In the genomic region with DNA sequence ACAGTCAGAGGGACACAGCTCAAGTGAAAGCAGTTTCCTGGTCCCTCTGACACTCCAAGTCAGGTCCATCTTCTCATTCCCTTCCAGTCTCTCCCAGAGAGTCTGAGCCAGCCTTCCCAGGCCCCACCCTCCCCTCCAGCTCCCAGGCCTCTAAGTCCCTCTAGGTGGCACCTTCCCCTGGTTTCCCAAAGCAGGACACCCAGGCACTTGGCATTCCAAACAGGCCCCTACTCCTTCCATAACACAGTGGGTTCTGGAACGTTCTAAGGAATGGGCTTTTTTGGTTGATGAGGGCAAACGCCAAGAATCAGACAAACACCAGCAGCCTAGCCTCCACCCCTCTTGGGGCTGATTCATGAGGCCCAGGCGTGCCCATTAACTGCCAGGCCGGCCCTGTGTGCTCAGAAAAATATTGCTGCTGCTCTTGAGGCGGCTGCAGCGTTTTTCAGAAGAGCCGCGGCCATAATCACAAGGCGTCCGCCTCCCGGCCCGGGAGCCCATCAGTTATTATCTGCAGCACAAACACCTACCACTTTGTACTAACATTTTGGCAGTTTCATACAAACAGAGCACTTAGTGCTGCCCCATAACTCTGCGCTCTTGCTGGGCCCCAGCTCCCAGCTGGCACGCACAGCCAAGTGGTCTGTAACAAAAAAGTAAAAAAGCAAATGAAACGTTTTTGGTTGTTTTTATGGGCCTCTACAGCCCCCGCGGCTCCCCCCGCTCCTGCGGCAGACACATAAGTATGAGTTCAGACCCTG, we compare ENCODE assay signal across 25 cellular contexts.
DNase-seq lines count a peak whose midpoint lies in the region; ATAC-seq, FAIRE-seq and TF ChIP-seq lines count a peak whose summit lies in the region.
"Had no signal": no experiment of that assay in that cellular context is flagged by ENCODE, and none has a peak within 500 bp of the region (broad histone marks: within the 10 kb centered on the region; RNA-seq: fewer than 3 reads in every experiment).

No MANE protein-coding gene starts in this region.

- H3K4me1 Mint-ChIP-seq in endodermal cell: no peaks in the 10 kb centered on the region
- peaks cover 16% of the 10 kb centered on the region for H3K4me1 Mint-ChIP-seq in nephron progenitor cell
- H3K4me1 Mint-ChIP-seq: stimulated activated naive B cell treated with anti-CD40 and anti-IgM and Interleukin-4, amounts not matched to agents 10 μg/mL and 1 μg/mL and 100 μg/mL, for 72 hours had no signal

- no peak for TF ChIP-seq CTCF in HepG2 (CRISPR knock-in tag; IDR thresholded peaks at IDR 0.05)
- TF ChIP-seq CTCF in right lobe of liver (IDR thresholded peaks at IDR 0.05): no peak
- TF ChIP-seq CTCF in endodermal cell (conservative IDR thresholded peaks at IDR 0.05): peak; percentile 30
- TF ChIP-seq CTCF in nephron progenitor cell (IDR thresholded peaks at IDR 0.05): no peak
- TF ChIP-seq CTCF in uterus (IDR thresholded peaks at IDR 0.05): no peak

- no peak for ATAC-seq in HepG2
- no peak for ATAC-seq in right lobe of liver
- ATAC-seq in GM19395 (IDR thresholded peaks at IDR 0.05; ENCODE audit: unreplicated experiment): no peak
- ATAC-seq: activated T-cell treated with anti-CD3 and anti-CD28 coated beads, Interleukin-2, amount 50 U/mL, for 4 hours; stimulated activated naive B cell treated with anti-CD40 and anti-IgM and Interleukin-4, amounts not matched to agents 10 μg/mL and 1 μg/mL and 100 μg/mL, for 72 hours had no signal

- in situ Hi-C loops in HepG2 (cut with HindIII; ENCODE audit: extremely low pct_ligation_motif_present, low pct_unique_long_range_greater_than_20kb): no loop called here

- H3K4me2 ChIP-seq in HepG2 (ENCODE audit: low read depth, low read length): no peak overlapping the region
- H3K4me2 ChIP-seq: SK-N-SH, smooth muscle cell had no signal

- H3K4me3 ChIP-seq in HepG2 (replicated peaks in 1 of 3; ENCODE audit: insufficient read depth in 1 of 3, low read depth in 2 of 3, low read length in 3 of 3): no peak overlapping the region
- H3K4me3 ChIP-seq in right lobe of liver: no peak overlapping the region
- no peak overlapping the region for H3K4me3 ChIP-seq in endodermal cell (ENCODE audit: low read length)
- H3K4me3 ChIP-seq in uterus: no peak overlapping the region
- H3K4me3 ChIP-seq: GM23248, smooth muscle cell, thyroid gland had no signal

- intact Hi-C loops in HepG2 (cut with micrococcal nuclease; ENCODE audit: unreplicated experiment): no loop called here
- intact Hi-C loops in right lobe of liver (cut with DNase I): no loop called here
- intact Hi-C loops in uterus (cut with DNase I; ENCODE audit: low total_unique reads): no loop called here

- no peak for TF ChIP-seq RAD21 in HepG2 (CRISPR knock-in tag; IDR thresholded peaks at IDR 0.05)

- H3K27ac ChIP-seq in HepG2 (ENCODE audit: extremely low read length, insufficient read depth, low read length) (no peak overlapping the region), right lobe of liver (no peak overlapping the region), endodermal cell (ENCODE audit: low read depth, low read length) (no peak overlapping the region), uterus (no peak overlapping the region)
- H3K27ac ChIP-seq: GM23248, neutrophil, thyroid gland had no signal

- H3K9me3 Mint-ChIP-seq in endodermal cell (no peaks in the 10 kb centered on the region), nephron progenitor cell (no peaks in the 10 kb centered on the region)
- H3K9me3 Mint-ChIP-seq: activated T-cell treated with anti-CD3 and anti-CD28 coated beads, Interleukin-2, amount 50 U/mL, for 4 hours; stimulated activated naive B cell treated with anti-CD40 and anti-IgM and Interleukin-4, amounts not matched to agents 10 μg/mL and 1 μg/mL and 100 μg/mL, for 72 hours had no signal

- H2AFZ ChIP-seq in HepG2 (ENCODE audit: low read length): no peak overlapping the region
- H2AFZ ChIP-seq: GM23248 had no signal

- H3K27ac Mint-ChIP-seq in endodermal cell (no peak overlapping the region), nephron progenitor cell (peak overlapping the region; percentile 49)
- H3K27ac Mint-ChIP-seq: activated naive CD4-positive, alpha-beta T cell treated with anti-CD3 and anti-CD28 coated beads for 36 hours; stimulated activated naive B cell treated with anti-CD40 and anti-IgM and Interleukin-4, amounts not matched to agents 10 μg/mL and 1 μg/mL and 100 μg/mL, for 72 hours had no signal

- FAIRE-seq in HepG2 (lab: Jason Lieb, UNC): no peak
- FAIRE-seq: endothelial cell of umbilical vein, GM19239, islet of Langerhans had no signal

- H3K27me3 ChIP-seq in HepG2 (ENCODE audit: control insufficient read depth in 1 of 2, insufficient read depth in 2 of 2, low read length in 2 of 2): peaks cover 0 to 11% of the 10 kb centered on the region in 2 experiments; a peak in 3 of 5 replicates
- no peaks in the 10 kb centered on the region for H3K27me3 ChIP-seq in right lobe of liver
- no peaks in the 10 kb centered on the region for H3K27me3 ChIP-seq in endodermal cell (ENCODE audit: control insufficient read depth, insufficient read depth, low read length, poor library complexity, severe bottlenecking)
- no peaks in the 10 kb centered on the region for H3K27me3 ChIP-seq in uterus
- H3K27me3 ChIP-seq: neutrophil, thyroid gland had no signal

- no peaks in the 10 kb centered on the region for H3K9me3 ChIP-seq in HepG2 (ENCODE audit: low read length)
- no peaks in the 10 kb centered on the region for H3K9me3 ChIP-seq in right lobe of liver
- H3K9me3 ChIP-seq in endodermal cell (ENCODE audit: control insufficient read depth, low read length): no peaks in the 10 kb centered on the region
- H3K9me3 ChIP-seq in uterus: no peaks in the 10 kb centered on the region
- H3K9me3 ChIP-seq: neutrophil, SK-N-SH, thyroid gland had no signal

- no TSS peak for BruUV-seq in HepG2 (replicated peaks; lab: Mats Ljungman, UMichigan)

- no peak for TF ChIP-seq EP300 in HepG2 (IDR thresholded peaks at IDR 0.05; ENCODE audit: low read depth in 2 of 2, low read length in 2 of 2)
- no peak for TF ChIP-seq EP300 in HepG2 (CRISPR knock-in tag; IDR thresholded peaks at IDR 0.05; ENCODE audit: borderline replicate concordance)

- CTCF ChIA-PET in HepG2 (lab: Yijun Ruan, JAX; ENCODE audit: low intra/inter-chr PET ratio, low total read pairs): no interaction called here

- WGBS in HepG2 (ENCODE audit: low lambda C conversion rate): 66% methylated on average over 9 of the region's 19 CpGs
- WGBS in right lobe of liver (ENCODE audit: insufficient coverage, low coverage, low lambda C conversion rate, missing lambda C conversion rate): 73% methylated on average over 4 of the region's 19 CpGs
- WGBS in endodermal cell (ENCODE audit: insufficient coverage in 1 of 2, insufficient read length in 1 of 2), 2 experiments: 94% methylated on average over 18 to 19 of the region's 19 CpGs

- H3K4me3 Mint-ChIP-seq in endodermal cell (no peak overlapping the region), nephron progenitor cell (no peak overlapping the region)
- H3K4me3 Mint-ChIP-seq: activated naive CD4-positive, alpha-beta T cell treated with anti-CD3 and anti-CD28 coated beads for 36 hours; activated T-cell treated with anti-CD3 and anti-CD28 coated beads, Interleukin-2, amount 50 U/mL, for 4 hours; stimulated activated naive B cell treated with anti-CD40 and anti-IgM and Interleukin-4, amounts not matched to agents 10 μg/mL and 1 μg/mL and 100 μg/mL, for 72 hours had no signal

- H3K27me3 Mint-ChIP-seq in endodermal cell (ENCODE audit: insufficient read depth) (peaks cover 37% of the 10 kb centered on the region), nephron progenitor cell (ENCODE audit: low read depth, poor library complexity) (peaks cover 13% of the 10 kb centered on the region)

- H3K4me1 ChIP-seq in HepG2 (ENCODE audit: insufficient read depth, low read length): no peaks in the 10 kb centered on the region; the same call in 1 of the 2 replicates
- peaks cover 0 to 13% (median 0%) of the 10 kb centered on the region in 4 donors for H3K4me1 ChIP-seq in right lobe of liver
- no peaks in the 10 kb centered on the region for H3K4me1 ChIP-seq in endodermal cell (ENCODE audit: control insufficient read depth, insufficient read depth, low read length)
- no peaks in the 10 kb centered on the region for H3K4me1 ChIP-seq in uterus

- no peak overlapping the region for H3K9ac ChIP-seq in HepG2 (ENCODE audit: insufficient read depth, low read depth, low read length)
- no peak overlapping the region for H3K9ac ChIP-seq in endodermal cell (ENCODE audit: extremely low read depth, low read length, poor library complexity, severe bottlenecking)
- H3K9ac ChIP-seq: GM23248, SK-N-SH had no signal

- DNase-seq in HepG2 (ENCODE audit: low spot score) (no peak), right lobe of liver (no peak), endodermal cell (peak; percentile 64), nephron progenitor cell (no peak), T-helper 2 cell (no peak), anterior cingulate cortex (lab: John Stamatoyannopoulos, UW) (no peak), uterus (no peak)
- DNase-seq: activated CD4-positive, CD25-positive, alpha-beta regulatory T cell; activated naive CD4-positive, alpha-beta T cell treated with anti-CD3 and anti-CD28 coated beads for 36 hours; activated T-cell treated with anti-CD3 and anti-CD28 coated beads, Interleukin-2, amount 50 U/mL, for 4 hours; dermis blood vessel endothelial cell; DMS79; GM23248; NCI-H1436 treated with DMSO at 0.1 percent for 48 hours; RPMI8226; SK-N-SH; stimulated activated naive B cell treated with anti-CD40 and anti-IgM and Interleukin-4, amounts not matched to agents 10 μg/mL and 1 μg/mL and 100 μg/mL, for 72 hours; T-helper 9 cell; thyroid gland had no signal

- TF ChIP-seq POLR2A in HepG2 (IDR thresholded peaks at IDR 0.05; ENCODE audit: insufficient read depth in 1 of 2, low read depth in 2 of 2, low read length in 2 of 2) (no peak), right lobe of liver (IDR thresholded peaks at IDR 0.05) (no peak), uterus (IDR thresholded peaks at IDR 0.05) (no peak)

- H3K79me2 ChIP-seq in HepG2 (ENCODE audit: insufficient read depth, low read length): no peaks in the 10 kb centered on the region

- H3K36me3 ChIP-seq in HepG2 (replicated peaks in 1 of 2; ENCODE audit: control insufficient read depth in 1 of 2, insufficient read depth in 2 of 2, low read length in 2 of 2): no peaks in the 10 kb centered on the region
- H3K36me3 ChIP-seq in right lobe of liver: no peaks in the 10 kb centered on the region
- no peaks in the 10 kb centered on the region for H3K36me3 ChIP-seq in endodermal cell (ENCODE audit: control insufficient read depth, insufficient read depth, low read length)
- H3K36me3 ChIP-seq in uterus: no peaks in the 10 kb centered on the region
- H3K36me3 ChIP-seq: neutrophil, thyroid gland had no signal

- H4K20me1 ChIP-seq in HepG2 (ENCODE audit: insufficient read depth, low read length): no peaks in the 10 kb centered on the region

- POLR2A ChIA-PET in HepG2 (lab: Yijun Ruan, JAX): no interaction called here

- no peaks in the 10 kb centered on the region for H3K36me3 Mint-ChIP-seq in endodermal cell (ENCODE audit: low read depth)
- H3K36me3 Mint-ChIP-seq in nephron progenitor cell (ENCODE audit: low read depth): no peaks in the 10 kb centered on the region

TF ChIP-seq in HepG2, 621 proteins besides CTCF, POLR2A, EP300 and RAD21 (continues in another document):
- TF ChIP-seq STAG1 (CRISPR knock-in tag; IDR thresholded peaks at IDR 0.05) (0 out of 2 replicates have a peak, but pooled peaks have one; percentile 5), ZNF430 (CRISPR knock-in tag; IDR thresholded peaks at IDR 0.05) (no peak), ZIK1 (CRISPR knock-in tag; IDR thresholded peaks at IDR 0.05; ENCODE audit: borderline replicate concordance, low read depth) (no peak)
